Comparison of ENCODE assay signal across 25 cellular contexts in the genomic region with DNA sequence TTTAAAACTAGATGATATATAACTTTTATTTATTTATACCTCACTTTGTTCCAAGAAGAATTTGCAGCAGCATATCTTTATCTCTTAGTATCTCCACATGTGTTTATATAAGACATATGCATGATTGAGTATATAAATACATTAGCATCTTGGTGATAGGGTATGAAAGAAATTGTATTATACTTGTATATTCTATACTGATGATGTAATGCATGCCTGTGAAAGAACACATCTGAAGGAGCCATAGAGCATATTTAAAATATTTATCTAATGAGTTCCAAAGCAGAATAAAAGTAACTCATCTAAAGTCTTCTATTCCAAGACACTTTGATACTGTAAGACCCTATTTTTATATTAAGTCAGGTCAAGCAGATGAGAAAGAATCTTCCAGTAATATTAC.
"Had no signal": no experiment of that assay in that cellular context is flagged by ENCODE, and none has a peak within 500 bp of the region (broad histone marks: within the 10 kb centered on the region; RNA-seq: fewer than 3 reads in every experiment).

No MANE protein-coding gene starts in this region.

- H3K4me3 ChIP-seq: hepatocyte, left ventricle myocardium inferior, ovary, prostate gland, thyroid gland had no signal

- H3K27ac ChIP-seq: hepatocyte, left ventricle myocardium inferior, ovary, prostate gland, thyroid gland, VCaP had no signal

- H2AFZ ChIP-seq: hepatocyte had no signal

- H3K9me3 ChIP-seq: left ventricle myocardium inferior, ovary, prostate gland, thyroid gland had no signal

- ATAC-seq: activated CD4-positive, CD25-positive, alpha-beta regulatory T cell treated with anti-CD3 and anti-CD28 coated beads, Interleukin-2, amount 50 U/mL, for 24 hours; activated naive CD8-positive, alpha-beta T cell treated with anti-CD3 and anti-CD28 coated beads, Interleukin-2, amount 50 U/mL, for 24 hours; natural killer cell; T-cell had no signal

- H3K4me1 ChIP-seq: prostate gland, thyroid gland had no signal

- H3K36me3 ChIP-seq: left ventricle myocardium inferior, ovary, prostate gland, thyroid gland had no signal

- DNase-seq: activated CD4-positive, alpha-beta memory T cell treated with anti-CD3 and anti-CD28 coated beads, Interleukin-2, amount 10 ng/mL, durations not matched to agents 7 days and 5 days; activated CD4-positive, alpha-beta T cell treated with anti-CD3 and anti-CD28 coated beads, Interleukin-2, amount 10 ng/mL, durations not matched to agents 24 days and 14 days; activated gamma-delta T cell; activated naive CD4-positive, alpha-beta T cell treated with anti-CD3 and anti-CD28 coated beads, Interleukin-2, amount 50 U/mL, for 16 hours; activated naive CD8-positive, alpha-beta T cell treated with anti-CD3 and anti-CD28 coated beads, Interleukin-2, amount 50 U/mL, for 24 hours; aorta; central memory CD4-positive, alpha-beta T cell; cortex of kidney; effector CD8-positive, alpha-beta T cell; erythroblast; foreskin melanocyte; immature natural killer cell; kidney glomerular epithelial cell; left ventricle myocardium inferior; midbrain; natural killer cell; ovary; stimulated activated CD4-positive, alpha-beta T cell treated with anti-CD3 and anti-CD28 coated beads, Interleukin-4, amount 100 ng/mL, for 24 hours; stimulated activated naive CD4-positive, alpha-beta T cell treated with Interleukin-2 at 50 U/mL for 16 hours; T-cell; thyroid gland had no signal

- H3K79me2 ChIP-seq: hepatocyte had no signal

- H3K4me2 ChIP-seq: hepatocyte had no signal

- H3K27me3 ChIP-seq: hepatocyte, ovary, thyroid gland had no signal
